21 cellular contexts compared by ENCODE assay signal in genomic region chr13:77387607-77388200, GRCh38.
A peak's percentile ranks its signal among the peaks of the same experiment; 100 is the strongest.
DNase-seq lines count a peak whose midpoint lies in the region; ATAC-seq and TF ChIP-seq lines count a peak whose summit lies in the region.
"Had no signal": no experiment of that assay in that cellular context is flagged by ENCODE, and none has a peak within 500 bp of the region (broad histone marks: within the 10 kb centered on the region; RNA-seq: fewer than 3 reads in every experiment).

No MANE protein-coding gene starts in this region.

- DNase-seq in left ventricle myocardium inferior (no peak), cardiac septum (ENCODE audit: low spot score) (no peak), body of pancreas (no peak), gastrocnemius medialis (peak; percentile 13 to 26), tibial nerve (ENCODE audit: low spot score in 2 of 2) (peak in 1 of 2 donors; percentile 44), uterus (no peak), DMS 273 (lab: John Stamatoyannopoulos, UW; ENCODE audit: unreplicated experiment) (no peak)
- DNase-seq: activated CD4-positive, alpha-beta memory T cell treated with anti-CD3 and anti-CD28 coated beads, Interleukin-2, amount 10 ng/mL, durations not matched to agents 7 days and 5 days; activated effector memory CD4-positive, alpha-beta T cell treated with anti-CD3 and anti-CD28 coated beads, Interleukin-2, amount 50 U/mL, for 16 hours; activated T-cell treated with anti-CD3 and anti-CD28 coated beads for 4 hours; caudate nucleus; DMS 273 treated with DMSO at 0.1 percent for 48 hours; lower lobe of right lung; mucosa of descending colon; NCI-H1436 treated with DMSO at 0.1 percent for 48 hours; NCI-H2171 treated with DMSO at 0.1 percent for 48 hours; NCI-H69; stomach had no signal

- TF ChIP-seq EP300 in tibial nerve (IDR thresholded peaks at IDR 0.05), result peak in 1 of 2 donors; percentile 76

- H3K27me3 ChIP-seq in left ventricle myocardium inferior (ENCODE audit: low read depth) (peaks cover 4% of the 10 kb centered on the region), body of pancreas (no peaks in the 10 kb centered on the region), gastrocnemius medialis (no peaks in the 10 kb centered on the region), tibial nerve (no peaks in the 10 kb centered on the region), uterus (no peaks in the 10 kb centered on the region)
- H3K27me3 ChIP-seq: adrenal gland, stomach had no signal

- H3K4me1 ChIP-seq in left ventricle myocardium inferior (no peaks in the 10 kb centered on the region), body of pancreas (no peaks in the 10 kb centered on the region), gastrocnemius medialis (no peaks in the 10 kb centered on the region), tibial nerve (peaks cover 0 to 47% (median 5%) of the 10 kb centered on the region in 4 donors), uterus (no peaks in the 10 kb centered on the region)
- H3K4me1 ChIP-seq: adrenal gland, lower lobe of right lung had no signal

- TF ChIP-seq POLR2A in body of pancreas (IDR thresholded peaks at IDR 0.05) (no peak), gastrocnemius medialis (IDR thresholded peaks at IDR 0.05) (no peak), tibial nerve (IDR thresholded peaks at IDR 0.05) (no peak), uterus (IDR thresholded peaks at IDR 0.05) (no peak)

- H3K27ac ChIP-seq in left ventricle myocardium inferior (replicated peaks) (peak overlapping the region; percentile 43), body of pancreas (no peak overlapping the region), gastrocnemius medialis (peak overlapping the region; percentile 15 to 54 (median 40)), tibial nerve (peak overlapping the region in 3 of 4 donors; percentile 48 to 86 (median 77)), uterus (peak overlapping the region in 1 of 2 donors; percentile 12)
- H3K27ac ChIP-seq: adrenal gland, lower lobe of right lung had no signal

- ATAC-seq in body of pancreas (peak; percentile 30), gastrocnemius medialis (peak; percentile 32 to 36), HG03432 (IDR thresholded peaks at IDR 0.05; ENCODE audit: unreplicated experiment) (no peak)
- ATAC-seq: activated CD4-positive, CD25-positive, alpha-beta regulatory T cell treated with anti-CD3 and anti-CD28 coated beads, Interleukin-2, amount 50 U/mL, for 24 hours; mucosa of descending colon had no signal

- TF ChIP-seq CTCF in left ventricle myocardium inferior (IDR thresholded peaks at IDR 0.05; ENCODE audit: borderline replicate concordance) (no peak), body of pancreas (IDR thresholded peaks at IDR 0.05) (no peak), gastrocnemius medialis (IDR thresholded peaks at IDR 0.05 in 4 of 5, conservative IDR thresholded peaks at IDR 0.05 in 1 of 5) (no peak), tibial nerve (IDR thresholded peaks at IDR 0.05) (no peak), uterus (IDR thresholded peaks at IDR 0.05) (no peak)

- H3K36me3 ChIP-seq in left ventricle myocardium inferior (no peaks in the 10 kb centered on the region), body of pancreas (replicated peaks in 1 of 2; ENCODE audit: insufficient read depth in 1 of 2, low read depth in 2 of 2) (no peaks in the 10 kb centered on the region), gastrocnemius medialis (no peaks in the 10 kb centered on the region), tibial nerve (no peaks in the 10 kb centered on the region), uterus (no peaks in the 10 kb centered on the region)
- H3K36me3 ChIP-seq: adrenal gland, lower lobe of right lung, stomach had no signal

- H3K4me3 ChIP-seq in left ventricle myocardium inferior (no peak overlapping the region), body of pancreas (no peak overlapping the region), gastrocnemius medialis (no peak overlapping the region), tibial nerve (no peak overlapping the region), uterus (no peak overlapping the region)
- H3K4me3 ChIP-seq: adrenal gland, lower lobe of right lung, mucosa of descending colon, stomach had no signal

- in situ Hi-C loops in gastrocnemius medialis (cut with MboI; ENCODE audit: low sequenced_read_pairs in 4 of 4), result no loop called here

- WGBS in body of pancreas, 2 donors, result 65 to 75% methylated on average over 5 of the region's 5 CpGs
- WGBS in tibial nerve, 2 donors, result 47 to 50% methylated on average over 5 of the region's 5 CpGs

- intact Hi-C loops in left ventricle myocardium inferior (cut with micrococcal nuclease) (no loop called here), cardiac septum (cut with DNase I) (no loop called here), body of pancreas (cut with DNase I) (no loop called here), gastrocnemius medialis (cut with DNase I; ENCODE audit: low total_unique reads) (loop anchor here (5.0 kb wide), 1 partner anchor 85 kb away; no protein-coding TSS in a partner anchor), uterus (cut with DNase I; ENCODE audit: low total_unique reads) (no loop called here)

- H3K9me3 ChIP-seq in left ventricle myocardium inferior (replicated peaks) (peaks cover 9% of the 10 kb centered on the region), body of pancreas (no peaks in the 10 kb centered on the region), gastrocnemius medialis (no peaks in the 10 kb centered on the region), tibial nerve (no peaks in the 10 kb centered on the region), uterus (no peaks in the 10 kb centered on the region)
- H3K9me3 ChIP-seq: adrenal gland, lower lobe of right lung, mucosa of descending colon had no signal

Comparison
In these comparisons a context has a peak if more than half of its experiments do, and no peak if none do; other contexts are left out.
1. DNase-seq: peak in gastrocnemius medialis (2 of 2); none in left ventricle myocardium inferior (single experiment), cardiac septum (single experiment), body of pancreas (0 of 4), uterus (0 of 2) and DMS 273 (single experiment).
2. H3K27ac ChIP-seq: peak in left ventricle myocardium inferior (single experiment), gastrocnemius medialis (4 of 4) and tibial nerve (3 of 4); none in body of pancreas (0 of 4).